8 cellular contexts compared by ENCODE assay signal in genomic region chr19:57527136-57527881, GRCh38. TPM values are rescaled to one million over a fixed set of nuclear protein-coding genes. Genes with fewer than 3 reads are reported as not detected.
DNase-seq lines count a peak whose midpoint lies in the region; ATAC-seq and TF ChIP-seq lines count a peak whose summit lies in the region.

ZNF549 (plus strand) TSS chr19:57527356; CDS start chr19:57527574, 218 bp downstream.

- peak within 1 kb of the TSS in 1 of 2 experiments; percentile 46 for H3K23ac ChIP-seq in mesenchymal stem cell (ENCODE audit: low read length in 2 of 2)

- peak within 1 kb of the TSS; percentile 50 for H3K9ac ChIP-seq in endocrine pancreas (ENCODE audit: control insufficient read depth, insufficient read depth, low read length)
- peak within 1 kb of the TSS; percentile 93 for H3K9ac ChIP-seq in mesenchymal stem cell (ENCODE audit: low read length)

- peak within 1 kb of the TSS; percentile 72 for H2AFZ ChIP-seq in mesenchymal stem cell (ENCODE audit: low read depth, low read length)

- H2BK15ac ChIP-seq in mesenchymal stem cell (ENCODE audit: low read depth, poor library complexity, severe bottlenecking) = no peak within 1 kb of the TSS

- peaks cover 2% of the 10 kb centered on the region for H3K9me3 ChIP-seq in endocrine pancreas (ENCODE audit: control insufficient read depth, low read length)
- peaks cover 21% of the 10 kb centered on the region for H3K9me3 ChIP-seq in mesenchymal stem cell (ENCODE audit: control insufficient read depth, low read length)

- H4K8ac ChIP-seq in mesenchymal stem cell (ENCODE audit: low read length) = peak within 1 kb of the TSS; percentile 76

- no peaks in the 10 kb centered on the region for H3K27me3 ChIP-seq in endocrine pancreas (ENCODE audit: control insufficient read depth, insufficient read depth, low read length)
- H3K27me3 ChIP-seq in mesenchymal stem cell (ENCODE audit: control insufficient read depth in 1 of 2, insufficient read depth in 1 of 2, low read length in 2 of 2) = no peaks in the 10 kb centered on the region

- H3K18ac ChIP-seq in mesenchymal stem cell (ENCODE audit: low read depth in 1 of 2, low read length in 2 of 2) = peak within 1 kb of the TSS; percentile 82 to 84

- peak within 1 kb of the TSS; percentile 47 to 57 for H3K4ac ChIP-seq in mesenchymal stem cell (ENCODE audit: low read depth in 1 of 2, low read length in 2 of 2)

- peak within 1 kb of the TSS; percentile 82 for H4K91ac ChIP-seq in mesenchymal stem cell (ENCODE audit: low read length)

- ATAC-seq in GM19351 (IDR thresholded peaks at IDR 0.05; ENCODE audit: unreplicated experiment) = peak; percentile 98
- ATAC-seq in HG03520 (IDR thresholded peaks at IDR 0.05; ENCODE audit: unreplicated experiment) = peak; percentile 90

- H3K79me1 ChIP-seq in mesenchymal stem cell (replicated peaks; ENCODE audit: low read length, poor library complexity, severe bottlenecking) = peaks cover 23% of the 10 kb centered on the region

- no peak within 1 kb of the TSS for H2BK5ac ChIP-seq in mesenchymal stem cell (ENCODE audit: low read depth, low read length, poor library complexity, severe bottlenecking)

- H2AK5ac ChIP-seq in mesenchymal stem cell (ENCODE audit: low read length, severe bottlenecking) = no peak within 1 kb of the TSS

- no peak for TF ChIP-seq CTCF in C4-2B (conservative IDR thresholded peaks at IDR 0.05)

- no peak within 1 kb of the TSS for H2BK12ac ChIP-seq in mesenchymal stem cell (ENCODE audit: low read length in 2 of 2)

- H2BK120ac ChIP-seq in mesenchymal stem cell (ENCODE audit: low read depth, low read length) = peak within 1 kb of the TSS; percentile 75

- DNase-seq in NCI-H82 treated with DMSO at 0.1 percent for 48 hours (lab: John Stamatoyannopoulos, UW; ENCODE audit: unreplicated experiment) = peak; percentile 79
- DNase-seq in activated CD8-positive, alpha-beta memory T cell treated with anti-CD3 and anti-CD28 coated beads for 4 hours (ENCODE audit: low read depth in 2 of 2) = peak; percentile 76 to 79
- DNase-seq in mesenchymal stem cell = peak; percentile 91
- DNase-seq in stimulated activated CD8-positive, alpha-beta memory T cell treated with anti-CD3 and anti-CD28 coated beads, Interleukin-12 subunit alpha, Interleukin-12 subunit beta, amount 100 ng/mL, for 1 hour (ENCODE audit: low read depth) = peak; percentile 81

- H3K27ac ChIP-seq in C4-2B = peak within 1 kb of the TSS; percentile 83
- peak within 1 kb of the TSS; percentile 22 for H3K27ac ChIP-seq in mesenchymal stem cell (ENCODE audit: low read length, poor library complexity, severe bottlenecking)

- peak within 1 kb of the TSS in 1 of 2 experiments; percentile 80 for H3K14ac ChIP-seq in mesenchymal stem cell (ENCODE audit: low read length in 2 of 2)

- H3K4me1 ChIP-seq in endocrine pancreas (ENCODE audit: control insufficient read depth, insufficient read depth, low read length) (no peaks in the 10 kb centered on the region), mesenchymal stem cell (ENCODE audit: control insufficient read depth, insufficient read depth, low read depth, low read length) (peaks cover 3% of the 10 kb centered on the region)

- H3K36me3 ChIP-seq in endocrine pancreas (ENCODE audit: control insufficient read depth, insufficient read depth, low read length) = peaks cover 7% of the 10 kb centered on the region
- peaks cover 7 to 16% of the 10 kb centered on the region in 2 experiments for H3K36me3 ChIP-seq in mesenchymal stem cell (ENCODE audit: control insufficient read depth in 1 of 2, insufficient read depth in 2 of 2, low read depth in 1 of 2, low read length in 2 of 2)

- under 1% methylated on average over 53 of the region's 64 CpGs for WGBS in mesenchymal stem cell

- peak within 1 kb of the TSS; percentile 97 for H3K4me2 ChIP-seq in mesenchymal stem cell (ENCODE audit: low read length, poor library complexity, severe bottlenecking)

- H3K4me3 ChIP-seq in endocrine pancreas (ENCODE audit: control insufficient read depth, insufficient read depth, low read length) = peak within 1 kb of the TSS; percentile 82
- peak within 1 kb of the TSS; percentile 86 to 95 for H3K4me3 ChIP-seq in mesenchymal stem cell (ENCODE audit: insufficient read depth in 1 of 2, low read depth in 1 of 2, low read length in 2 of 2)

RNA-seq across cellular contexts. Expression of gene ZNF549, which starts in this region (rescaled TPM):
- polyA plus RNA-seq in mesenchymal stem cell (2013, experiment 1 of 2) = 2.3 TPM
- polyA plus RNA-seq in mesenchymal stem cell (2013, experiment 2 of 2) = 2.1 TPM

Comparison
In these comparisons a context has a peak if more than half of its experiments do, and no peak if none do; other contexts are left out.
1. Peak in every context shown above with its lines: DNase-seq, ATAC-seq, H3K4me3 ChIP-seq and H3K27ac ChIP-seq.